In genomic region chr10:100737359-100738054, GRCh38 we compare ENCODE assay signal across 13 cellular contexts. TPM values are rescaled to one million over a fixed set of nuclear protein-coding genes. Genes with fewer than 3 reads are reported as not detected.
DNase-seq lines count a peak whose midpoint lies in the region; ATAC-seq, FAIRE-seq and TF ChIP-seq lines count a peak whose summit lies in the region.
"Had no signal": no experiment of that assay in that cellular context is flagged by ENCODE, and none has a peak within 500 bp of the region (broad histone marks: within the 10 kb centered on the region; RNA-seq: fewer than 3 reads in every experiment).

No MANE protein-coding gene starts in this region.

- CTCF ChIA-PET in HepG2 (lab: Yijun Ruan, JAX; ENCODE audit: low intra/inter-chr PET ratio, low total read pairs), result no interaction called here

- BruUV-seq in HepG2 (replicated peaks; lab: Mats Ljungman, UMichigan), result no TSS peak

- no peak overlapping the region for H3K27ac ChIP-seq in HepG2 (ENCODE audit: extremely low read length, insufficient read depth, low read length)
- no peak overlapping the region for H3K27ac ChIP-seq in right lobe of liver
- no peak overlapping the region for H3K27ac ChIP-seq in astrocyte (ENCODE audit: low read depth, low read length)
- no peak overlapping the region for H3K27ac ChIP-seq in muscle layer of duodenum (ENCODE audit: low read length)
- no peak overlapping the region for H3K27ac ChIP-seq in urinary bladder (ENCODE audit: low read depth)
- no peak overlapping the region for H3K27ac ChIP-seq in esophagus squamous epithelium

- H3K27me3 ChIP-seq in HepG2 (ENCODE audit: control insufficient read depth in 1 of 2, insufficient read depth in 2 of 2, low read length in 2 of 2), result peaks cover 28 to 98% of the 10 kb centered on the region in 2 experiments
- H3K27me3 ChIP-seq in right lobe of liver, result peaks cover 0 to 60% of the 10 kb centered on the region in 2 donors
- peaks cover 94% of the 10 kb centered on the region for H3K27me3 ChIP-seq in astrocyte (ENCODE audit: insufficient read depth, low read length)
- H3K27me3 ChIP-seq in muscle layer of duodenum (ENCODE audit: low read depth, low read length), result peaks cover 89% of the 10 kb centered on the region
- H3K27me3 ChIP-seq in esophagus squamous epithelium, result peaks cover 55 to 100% (median 71%) of the 10 kb centered on the region in 4 donors

- FAIRE-seq in HepG2 (lab: Jason Lieb, UNC), result no peak
- FAIRE-seq in astrocyte (lab: Jason Lieb, UNC), result no peak

- POLR2A ChIA-PET in HepG2 (lab: Yijun Ruan, JAX), result no interaction called here

- no peak overlapping the region for H3K27ac Mint-ChIP-seq in astrocyte (ENCODE audit: unreplicated experiment)

- no peak for DNase-seq in HepG2 (ENCODE audit: low spot score)
- DNase-seq in right lobe of liver, result no peak
- no peak for DNase-seq in astrocyte (ENCODE audit: low read depth)
- no peak for DNase-seq in esophagus squamous epithelium (lab: John Stamatoyannopoulos, UW)
- no peak for DNase-seq in DMS 273 treated with DMSO at 0.1 percent for 48 hours (lab: John Stamatoyannopoulos, UW)
- DNase-seq: activated CD4-positive, alpha-beta T cell treated with anti-CD3 and anti-CD28 coated beads for 48 hours; Calu3; cortex of kidney; stimulated activated CD4-positive, alpha-beta T cell treated with anti-CD3 and anti-CD28 coated beads, Interleukin-2, amount 100 ng/mL, for 48 hours had no signal

- in situ Hi-C loops in HepG2 (cut with HindIII; ENCODE audit: extremely low pct_ligation_motif_present, low pct_unique_long_range_greater_than_20kb), result no loop called here

- H3K36me3 ChIP-seq in HepG2 (replicated peaks in 1 of 2; ENCODE audit: control insufficient read depth in 1 of 2, insufficient read depth in 2 of 2, low read length in 2 of 2), result no peaks in the 10 kb centered on the region
- no peaks in the 10 kb centered on the region for H3K36me3 ChIP-seq in right lobe of liver
- no peaks in the 10 kb centered on the region for H3K36me3 ChIP-seq in astrocyte (ENCODE audit: insufficient read depth, low read length)
- H3K36me3 ChIP-seq in muscle layer of duodenum (ENCODE audit: control insufficient read depth in 1 of 2, insufficient read depth in 2 of 2, low read length in 2 of 2), result no peaks in the 10 kb centered on the region
- H3K36me3 ChIP-seq in urinary bladder (ENCODE audit: insufficient read depth), result no peaks in the 10 kb centered on the region
- no peaks in the 10 kb centered on the region for H3K36me3 ChIP-seq in esophagus squamous epithelium

- H3K4me1 Mint-ChIP-seq in astrocyte (ENCODE audit: low read depth, unreplicated experiment), result peaks cover 3% of the 10 kb centered on the region

- no peak overlapping the region for H2AFZ ChIP-seq in HepG2 (ENCODE audit: low read length)
- H2AFZ ChIP-seq in astrocyte (ENCODE audit: low read depth, low read length), result peak overlapping the region; percentile 26

- H3K79me2 ChIP-seq in HepG2 (ENCODE audit: insufficient read depth, low read length) (no peaks in the 10 kb centered on the region), astrocyte (ENCODE audit: insufficient read depth, low read length) (no peaks in the 10 kb centered on the region)

- peak overlapping the region; percentile 77 for H3K4me3 Mint-ChIP-seq in astrocyte (ENCODE audit: unreplicated experiment)

- peaks cover 3% of the 10 kb centered on the region for H3K36me3 Mint-ChIP-seq in astrocyte (ENCODE audit: low read depth, unreplicated experiment)

- peaks cover 5% of the 10 kb centered on the region for H3K9me3 Mint-ChIP-seq in astrocyte (ENCODE audit: unreplicated experiment)

- 31% methylated on average over 38 of the region's 51 CpGs for WGBS in HepG2 (ENCODE audit: low lambda C conversion rate)
- 2% methylated on average over 41 of the region's 51 CpGs for WGBS in right lobe of liver (ENCODE audit: insufficient coverage, low coverage, low lambda C conversion rate, missing lambda C conversion rate)
- WGBS in urinary bladder, result 4% methylated on average over 51 of the region's 51 CpGs
- 4 to 10% methylated on average over 25 to 30 of the region's 51 CpGs for WGBS in esophagus squamous epithelium, 2 donors

- TF ChIP-seq EP300 in HepG2 (IDR thresholded peaks at IDR 0.05; ENCODE audit: low read depth in 2 of 2, low read length in 2 of 2) (no peak), HepG2 (CRISPR knock-in tag; IDR thresholded peaks at IDR 0.05; ENCODE audit: borderline replicate concordance) (no peak)

- H3K9ac ChIP-seq in HepG2 (ENCODE audit: insufficient read depth, low read depth, low read length), result no peak overlapping the region
- H3K9ac ChIP-seq in astrocyte (ENCODE audit: low read length), result no peak overlapping the region

- TF ChIP-seq POLR2A in HepG2 (IDR thresholded peaks at IDR 0.05; ENCODE audit: insufficient read depth in 1 of 2, low read depth in 2 of 2, low read length in 2 of 2), result no peak
- no peak for TF ChIP-seq POLR2A in right lobe of liver (IDR thresholded peaks at IDR 0.05)
- no peak for TF ChIP-seq POLR2A in esophagus squamous epithelium (IDR thresholded peaks at IDR 0.05)

- H3K9me3 ChIP-seq in HepG2 (ENCODE audit: low read length), result no peaks in the 10 kb centered on the region
- no peaks in the 10 kb centered on the region for H3K9me3 ChIP-seq in right lobe of liver
- peaks cover 4% of the 10 kb centered on the region for H3K9me3 ChIP-seq in astrocyte (ENCODE audit: insufficient read depth, low read depth, low read length)
- no peaks in the 10 kb centered on the region for H3K9me3 ChIP-seq in muscle layer of duodenum (ENCODE audit: control insufficient read depth in 1 of 2, low read length in 2 of 2)
- H3K9me3 ChIP-seq in esophagus squamous epithelium, result no peaks in the 10 kb centered on the region

- no peak for TF ChIP-seq RAD21 in HepG2 (CRISPR knock-in tag; IDR thresholded peaks at IDR 0.05)

- H3K4me2 ChIP-seq in HepG2 (ENCODE audit: low read depth, low read length), result 0 out of 2 replicates have a peak overlapping the region, but pooled peaks have one; percentile 23
- peak overlapping the region; percentile 67 for H3K4me2 ChIP-seq in astrocyte (ENCODE audit: low read length)

- intact Hi-C loops in HepG2 (cut with micrococcal nuclease; ENCODE audit: unreplicated experiment), result no loop called here
- intact Hi-C loops in right lobe of liver (cut with DNase I), result no loop called here
- intact Hi-C loops in esophagus squamous epithelium (cut with DNase I), result no loop called here

- ATAC-seq in HepG2, result no peak
- ATAC-seq in right lobe of liver, result no peak
- ATAC-seq in HG03571 (IDR thresholded peaks at IDR 0.05; ENCODE audit: unreplicated experiment), result no peak

- peaks cover 4% of the 10 kb centered on the region; the same call in 1 of the 2 replicates for H4K20me1 ChIP-seq in HepG2 (ENCODE audit: insufficient read depth, low read length)
- peaks cover 15% of the 10 kb centered on the region for H4K20me1 ChIP-seq in astrocyte (ENCODE audit: insufficient read depth, low read length)

- TF ChIP-seq CTCF in HepG2 (CRISPR knock-in tag; IDR thresholded peaks at IDR 0.05), result no peak
- TF ChIP-seq CTCF in right lobe of liver (IDR thresholded peaks at IDR 0.05), result no peak
- no peak for TF ChIP-seq CTCF in astrocyte (IDR thresholded peaks at IDR 0.05; ENCODE audit: insufficient read depth, low read depth, low read length)
- no peak for TF ChIP-seq CTCF in esophagus squamous epithelium (IDR thresholded peaks at IDR 0.05)

- peaks cover 92% of the 10 kb centered on the region for H3K27me3 Mint-ChIP-seq in astrocyte (ENCODE audit: low read depth, unreplicated experiment)

- H3K4me1 ChIP-seq in HepG2 (ENCODE audit: insufficient read depth, low read length) (peaks cover 17% of the 10 kb centered on the region), right lobe of liver (peaks cover 0 to 11% (median 4%) of the 10 kb centered on the region in 4 donors), astrocyte (ENCODE audit: insufficient read depth, low read length) (no peaks in the 10 kb centered on the region), muscle layer of duodenum (ENCODE audit: control insufficient read depth in 1 of 2, insufficient read depth in 2 of 2, low read length in 2 of 2) (peaks cover 0 to 31% of the 10 kb centered on the region in 2 donors), urinary bladder (ENCODE audit: insufficient read depth) (no peaks in the 10 kb centered on the region), esophagus squamous epithelium (peaks cover 4 to 54% (median 13%) of the 10 kb centered on the region in 3 donors)

- H3K4me3 ChIP-seq in HepG2 (replicated peaks in 1 of 3; ENCODE audit: insufficient read depth in 1 of 3, low read depth in 2 of 3, low read length in 3 of 3) (no peak overlapping the region), right lobe of liver (peak overlapping the region in 1 of 3 donors; percentile 7), astrocyte (ENCODE audit: insufficient read depth, low read depth, low read length) (no peak overlapping the region), muscle layer of duodenum (ENCODE audit: low read depth in 1 of 2, low read length in 2 of 2) (peak overlapping the region; percentile 16 to 49), urinary bladder (ENCODE audit: low read depth, low read length) (peak overlapping the region; percentile 12), esophagus squamous epithelium (peak overlapping the region in 2 of 4 donors; percentile 13 to 50)
- H3K4me3 ChIP-seq: lung had no signal

RNA-seq across cellular contexts. Expression of gene PAX2, which starts 7.9 kb away (rescaled TPM):
- total RNA-seq in HepG2 (2016; rRNA removed; fragmentation: Illumina TruSeq; extraction: Trizol), result not detected in 2 replicates
- not detected in 2 replicates for total RNA-seq in HepG2 (2016; cell fraction: cytosol; rRNA removed; fragmentation: Illumina TruSeq; extraction: Trizol; ENCODE audit: low read depth)
- total RNA-seq in HepG2 (2016; cell fraction: insoluble cytoplasmic fraction; rRNA removed; fragmentation: Illumina TruSeq; extraction: Trizol), result not detected in 2 replicates
- not detected in 2 replicates for total RNA-seq in HepG2 (2016; cell fraction: membrane; rRNA removed; fragmentation: Illumina TruSeq; extraction: Trizol)
- not detected in 2 replicates for total RNA-seq in HepG2 (2016; cell fraction: nucleus; rRNA removed; fragmentation: Illumina TruSeq; extraction: Trizol)
- not detected in 2 replicates for polyA plus RNA-seq in HepG2 (2011; rRNA removed)
- not detected in 2 replicates for polyA plus RNA-seq in HepG2 (2011; cell fraction: cytosol; rRNA removed)
- polyA plus RNA-seq in HepG2 (2011; cell fraction: nucleus; rRNA removed), result not detected in 2 replicates
- polyA plus RNA-seq in HepG2 (2012), result not detected in 2 replicates
- not detected in 2 replicates for polyA plus RNA-seq in HepG2 (2016; cell fraction: cytosol; fragmentation: Illumina TruSeq; extraction: Trizol; ENCODE audit: low read depth)
- not detected in 2 replicates for polyA plus RNA-seq in HepG2 (2016; cell fraction: insoluble cytoplasmic fraction; fragmentation: Illumina TruSeq; extraction: Trizol; ENCODE audit: low read depth)
- polyA plus RNA-seq in HepG2 (2016; cell fraction: membrane; fragmentation: Illumina TruSeq; extraction: Trizol; ENCODE audit: low read depth), result not detected in 2 replicates
- polyA plus RNA-seq in HepG2 (2016; cell fraction: nucleus; fragmentation: Illumina TruSeq; extraction: Trizol; ENCODE audit: insufficient read depth, low read depth), result not detected in 2 replicates
- polyA minus RNA-seq in HepG2 (2011; rRNA and poly(A)+ RNA removed; ENCODE audit: low replicate concordance), result not detected in 2 replicates
- not detected in 2 replicates for polyA minus RNA-seq in HepG2 (2011; cell fraction: cytosol; rRNA and poly(A)+ RNA removed)
- not detected in 2 replicates for polyA minus RNA-seq in HepG2 (2011; cell fraction: nucleus; rRNA and poly(A)+ RNA removed)
- under 1 TPM in 1 of 6 experiments, not detected in 5; 0.24 TPM for total RNA-seq in right lobe of liver
- total RNA-seq in astrocyte, result 0.23 and 0.60 TPM in 2 replicates
- not detected for total RNA-seq in urinary bladder
- polyA plus RNA-seq in urinary bladder, result not detected
- total RNA-seq in esophagus squamous epithelium, result not detected
- total RNA-seq: Calu3, lung had no signal
- polyA plus RNA-seq: lung had no signal

Comparison
In these comparisons a context has a peak if more than half of its experiments do, and no peak if none do; other contexts are left out.
1. H3K4me3 ChIP-seq: peak in muscle layer of duodenum (2 of 2) and urinary bladder (single experiment); none in HepG2 (0 of 3) and astrocyte (single experiment).